In the genomic region with DNA sequence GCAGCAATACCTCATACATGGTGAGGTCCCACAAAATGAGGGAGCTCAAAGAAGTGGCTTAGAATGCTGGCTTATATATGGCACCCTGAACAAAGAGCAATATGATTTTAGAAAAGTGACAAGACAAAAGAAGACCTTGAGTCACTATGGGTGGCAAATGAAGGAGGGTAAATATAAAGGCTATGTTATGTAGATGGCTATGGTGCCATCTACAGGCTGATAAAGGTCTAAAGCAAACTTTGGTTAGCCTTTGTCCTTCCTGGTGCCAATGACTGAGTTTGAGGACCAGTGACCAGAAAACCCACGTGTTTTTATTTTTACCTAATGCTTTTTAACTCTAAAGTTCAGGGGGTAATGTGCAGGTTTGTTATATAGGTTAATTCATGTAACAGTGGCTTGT, we compare ENCODE assay signal across 8 cellular contexts.
DNase-seq lines count a peak whose midpoint lies in the region; ATAC-seq and TF ChIP-seq lines count a peak whose summit lies in the region.

No MANE protein-coding gene starts in this region.

- in situ Hi-C loops in GM13976 (cut with MboI; ENCODE audit: low sequenced_read_pairs, unreplicated experiment), result no loop called here

- TF ChIP-seq CTCF in AG10803 (conservative IDR thresholded peaks at IDR 0.05; ENCODE audit: low read length), result peak; percentile 54
- peak; percentile 22 for TF ChIP-seq CTCF in GM13976 (IDR thresholded peaks at IDR 0.05; ENCODE audit: borderline replicate concordance, control extremely low read depth, extremely low read depth, insufficient read depth, missing control alignments)

- peak; percentile 44 for DNase-seq in AG10803 (ENCODE audit: low read depth)
- DNase-seq in GM13976 (ENCODE audit: low spot score), result peak; percentile 60
- peak; percentile 1 for DNase-seq in NCI-H2171 (lab: John Stamatoyannopoulos, UW)
- DNase-seq in cerebellar cortex (ENCODE audit: low spot score), result peak; percentile 30
- DNase-seq in renal cortical epithelial cell (ENCODE audit: low read depth), result peak; percentile 19
- DNase-seq in stimulated activated CD4-positive, alpha-beta T cell treated with anti-CD3 and anti-CD28 coated beads, Interleukin-4, amount 100 ng/mL, for 24 hours, result no peak

- no peak overlapping the region for H3K4me3 ChIP-seq in AG10803 (ENCODE audit: low read length)

- ATAC-seq in HG02938 (IDR thresholded peaks at IDR 0.05; ENCODE audit: unreplicated experiment) (no peak), HG03571 (IDR thresholded peaks at IDR 0.05; ENCODE audit: unreplicated experiment) (no peak)
